ENCODE assay signal across 18 cellular contexts in the genomic region with DNA sequence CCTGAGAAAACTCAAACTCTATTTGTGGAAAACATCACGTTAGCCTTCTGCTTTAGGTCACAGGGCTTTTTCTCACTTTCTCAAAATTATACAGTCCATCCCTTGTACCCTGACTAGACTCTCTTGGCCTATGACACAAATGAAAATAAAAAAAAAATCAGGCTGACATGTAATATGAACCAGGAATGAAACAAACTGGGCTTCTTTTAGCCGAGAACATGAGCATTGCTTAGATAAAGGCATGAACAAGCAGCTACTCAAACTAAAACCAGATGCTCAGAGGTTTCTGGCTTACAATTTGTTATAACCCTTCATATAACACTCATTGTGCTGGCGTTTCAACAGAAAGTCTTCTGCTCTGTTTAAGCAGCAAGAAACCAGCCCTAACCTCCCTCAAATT.
DNase-seq lines count a peak whose midpoint lies in the region; ATAC-seq and TF ChIP-seq lines count a peak whose summit lies in the region.
"Had no signal": no experiment of that assay in that cellular context is flagged by ENCODE, and none has a peak within 500 bp of the region (broad histone marks: within the 10 kb centered on the region; RNA-seq: fewer than 3 reads in every experiment).

No MANE protein-coding gene starts in this region.

- no peak overlapping the region for H3K27ac ChIP-seq in CD4-positive, alpha-beta T cell (ENCODE audit: low read depth, low read length)
- H3K27ac ChIP-seq: neutrophil had no signal

- peaks cover 6% of the 10 kb centered on the region for H3K27me3 ChIP-seq in CD4-positive, alpha-beta T cell (ENCODE audit: control insufficient read depth, insufficient read depth, low read length)
- H3K27me3 ChIP-seq: BE2C had no signal

- H3K4me1 Mint-ChIP-seq in osteocyte (ENCODE audit: unreplicated experiment) = peaks cover 30% of the 10 kb centered on the region
- H3K4me1 Mint-ChIP-seq in CD4-positive, alpha-beta T cell (ENCODE audit: low read depth) = no peaks in the 10 kb centered on the region
- H3K4me1 Mint-ChIP-seq: IgD-negative memory B cell had no signal

- POLR2A ChIA-PET in CD4-positive, alpha-beta T cell (lab: Charles Lee) = interaction anchor here (0.6 kb wide), 1 partner anchor 19 kb away, joined by 3 read pairs; no protein-coding TSS in a partner anchor

- H3K27ac Mint-ChIP-seq in osteocyte (ENCODE audit: unreplicated experiment) = peak overlapping the region; percentile 91
- H3K27ac Mint-ChIP-seq in CD4-positive, alpha-beta T cell = no peak overlapping the region
- H3K27ac Mint-ChIP-seq: IgD-negative memory B cell, T-helper 17 cell had no signal

- ATAC-seq in CD4-positive, alpha-beta T cell (ENCODE audit: poor library complexity) = no peak
- no peak for ATAC-seq in HG03469 (IDR thresholded peaks at IDR 0.05; ENCODE audit: unreplicated experiment)
- ATAC-seq: GM12878, T-helper 17 cell had no signal

- H3K27me3 Mint-ChIP-seq in osteocyte (ENCODE audit: unreplicated experiment) = no peaks in the 10 kb centered on the region
- H3K27me3 Mint-ChIP-seq in CD4-positive, alpha-beta T cell = peaks cover 26% of the 10 kb centered on the region
- H3K27me3 Mint-ChIP-seq: IgD-negative memory B cell had no signal

- H3K4me3 ChIP-seq in WI38 (ENCODE audit: low read depth, low read length) (peak overlapping the region; percentile 18; the same call in 1 of the 2 replicates), fibroblast of villous mesenchyme (ENCODE audit: low read depth, low read length) (no peak overlapping the region)
- H3K4me3 ChIP-seq: GM12878 had no signal

- H3K9me3 ChIP-seq in CD4-positive, alpha-beta T cell (ENCODE audit: control insufficient read depth, low read length) = no peaks in the 10 kb centered on the region
- H3K9me3 ChIP-seq: BE2C, neutrophil had no signal

- intact Hi-C loops in CD4-positive, alpha-beta T cell (cut with DNase I, micrococcal nuclease) = no loop called here

- no peaks in the 10 kb centered on the region for H3K9me3 Mint-ChIP-seq in osteocyte (ENCODE audit: unreplicated experiment)
- no peaks in the 10 kb centered on the region for H3K9me3 Mint-ChIP-seq in CD4-positive, alpha-beta T cell
- H3K9me3 Mint-ChIP-seq: IgD-negative memory B cell had no signal

- H3K4me3 Mint-ChIP-seq in osteocyte (ENCODE audit: unreplicated experiment) = no peak overlapping the region
- no peak overlapping the region for H3K4me3 Mint-ChIP-seq in CD4-positive, alpha-beta T cell
- H3K4me3 Mint-ChIP-seq: T-helper 17 cell had no signal

- CTCF ChIA-PET in CD4-positive, alpha-beta T cell (lab: Charles Lee) = no interaction called here

- DNase-seq in AG08395 (ENCODE audit: low spot score) (peak; percentile 62), fibroblast of villous mesenchyme (ENCODE audit: low read depth) (peak; percentile 75), osteocyte (ENCODE audit: extremely low spot score, unreplicated experiment) (no peak), SHP77 (lab: John Stamatoyannopoulos, UW) (no peak), 8988T (no peak)
- DNase-seq in CD4-positive, alpha-beta T cell = no peak
- DNase-seq: activated CD4-positive, alpha-beta T cell treated with anti-CD3 and anti-CD28 coated beads, Interleukin-2, amount 50 U/mL, for 48 hours; activated effector memory CD4-positive, alpha-beta T cell treated with Interleukin-2 at 50 U/mL for 16 hours; BE2C; DND-41; NCI-H1048; NCI-H345; T-helper 17 cell had no signal

- TF ChIP-seq CTCF in WI38 (IDR thresholded peaks at IDR 0.05; ENCODE audit: low read depth, low read length) (no peak), fibroblast of villous mesenchyme (IDR thresholded peaks at IDR 0.05; ENCODE audit: insufficient read depth, low read depth, low read length) (no peak), osteocyte (IDR thresholded peaks at IDR 0.05) (no peak)
- TF ChIP-seq CTCF in CD4-positive, alpha-beta T cell (IDR thresholded peaks at IDR 0.05) = no peak

- H3K36me3 Mint-ChIP-seq in osteocyte (ENCODE audit: unreplicated experiment) = peaks cover 6% of the 10 kb centered on the region
- no peaks in the 10 kb centered on the region for H3K36me3 Mint-ChIP-seq in CD4-positive, alpha-beta T cell (ENCODE audit: low read depth)

Comparison
In these comparisons a context has a peak if more than half of its experiments do, and no peak if none do; other contexts are left out.
1. DNase-seq: peak in AG08395 (single experiment) and fibroblast of villous mesenchyme (single experiment); none in osteocyte (single experiment), SHP77 (0 of 2), CD4-positive, alpha-beta T cell (0 of 10) and 8988T (single experiment).